Comparison of ENCODE assay signal across 19 cellular contexts in the genomic region with DNA sequence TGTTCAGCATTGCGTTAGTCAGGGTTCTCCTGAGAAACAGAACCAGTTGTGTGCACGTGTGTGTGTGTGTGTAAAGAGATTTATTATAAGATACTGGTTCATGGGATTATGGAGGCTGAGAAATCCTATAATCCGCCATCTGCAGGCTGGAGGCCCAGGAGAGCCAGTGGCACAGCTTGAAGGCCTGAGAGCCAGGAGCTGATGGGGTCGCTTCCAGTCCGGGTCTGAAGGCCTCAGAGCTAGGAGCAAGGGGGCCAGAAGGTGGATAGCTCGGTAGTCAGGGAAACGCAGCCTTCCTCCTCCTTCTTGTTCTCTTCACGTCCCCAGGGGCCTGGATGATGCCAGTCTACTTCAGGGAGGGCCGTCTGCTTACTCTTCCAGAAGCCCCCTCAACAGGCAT.
"Had no signal": no experiment of that assay in that cellular context is flagged by ENCODE, and none has a peak within 500 bp of the region (broad histone marks: within the 10 kb centered on the region; RNA-seq: fewer than 3 reads in every experiment).

No MANE protein-coding gene starts in this region.

- H3K36me3 ChIP-seq: MG63 had no signal

- H3K27me3 ChIP-seq: MG63 had no signal

- H3K9me3 ChIP-seq: MG63, SK-N-SH had no signal

- H3K4me3 ChIP-seq: MG63 had no signal

- H3K9ac ChIP-seq: SK-N-SH had no signal

- ATAC-seq: HepG2 had no signal

- DNase-seq: IMR-90, Karpas-422, KG1, MG63, NCI-H1092, NCI-H1105 treated with DMSO at 0.1 percent for 48 hours, NCI-H1417 treated with DMSO at 0.1 percent for 48 hours, NCI-H146, NCI-H1694 treated with DMSO at 0.1 percent for 48 hours, NCI-H1930, NCI-H2081, NCI-H2107, NCI-H2227 treated with DMSO at 0.1 percent for 48 hours, NCI-H526, RPMI8226, SHP77, SK-N-SH, SW 1271 had no signal
